9 cellular contexts compared by ENCODE assay signal in the genomic region with DNA sequence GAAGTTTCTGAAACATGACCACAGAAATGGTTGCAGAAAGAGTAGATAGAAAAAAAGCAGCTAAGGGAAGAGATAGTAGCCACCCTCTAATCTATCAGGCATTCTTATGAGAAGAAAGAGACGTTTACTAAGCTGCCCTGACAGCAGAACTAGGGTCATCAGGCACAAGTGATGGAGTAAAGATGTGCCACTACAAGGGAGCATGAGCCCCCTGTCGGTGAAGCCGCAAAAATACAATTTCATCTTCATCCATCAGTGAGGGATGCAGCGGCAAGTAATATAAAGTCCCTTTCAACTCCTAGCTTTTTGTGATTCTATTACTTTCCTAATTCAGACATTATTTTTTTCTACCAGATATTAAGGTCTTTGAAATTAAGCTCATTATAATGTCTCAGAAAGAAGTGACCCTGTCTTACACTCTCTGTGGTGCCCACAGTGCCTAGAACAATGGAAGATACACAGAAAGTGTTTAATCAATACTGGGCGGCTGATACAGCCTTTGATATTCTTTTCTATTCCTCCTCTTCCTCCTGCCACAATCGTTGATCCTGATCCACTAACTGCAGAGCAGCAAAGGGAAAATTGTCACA.
A peak's percentile ranks its signal among the peaks of the same experiment; 100 is the strongest.
DNase-seq lines count a peak whose midpoint lies in the region; ATAC-seq, FAIRE-seq and TF ChIP-seq lines count a peak whose summit lies in the region.
"Had no signal": no experiment of that assay in that cellular context is flagged by ENCODE, and none has a peak within 500 bp of the region (broad histone marks: within the 10 kb centered on the region; RNA-seq: fewer than 3 reads in every experiment).

No MANE protein-coding gene starts in this region.

- H3K4me1 ChIP-seq in HCT116 (ENCODE audit: control insufficient read depth in 1 of 2, insufficient read depth in 2 of 2, low read length in 2 of 2) (no peaks in the 10 kb centered on the region), liver (ENCODE audit: control insufficient read depth in 4 of 4, insufficient read depth in 4 of 4, low read length in 3 of 4) (no peaks in the 10 kb centered on the region)
- H3K4me1 ChIP-seq: parathyroid adenoma had no signal

- DNase-seq in D721Med (ENCODE audit: insufficient read length, low spot score) (no peak), HCT116 (ENCODE audit: low read depth, low spot score) (no peak), DMS79 treated with DMSO at 0.1 percent for 48 hours (lab: John Stamatoyannopoulos, UW) (no peak)

- 25% methylated on average over 6 of the region's 6 CpGs for WGBS in liver

- H3K36me3 ChIP-seq in HCT116 (ENCODE audit: control insufficient read depth in 1 of 2, insufficient read depth in 2 of 2, low read length in 2 of 2) (no peaks in the 10 kb centered on the region; a peak in 1 of 4 replicates), liver (ENCODE audit: control insufficient read depth in 4 of 4, insufficient read depth in 3 of 4, low read depth in 1 of 4, low read length in 3 of 4) (no peaks in the 10 kb centered on the region)

- no peak for TF ChIP-seq RAD21 in HCT116 (IDR thresholded peaks at IDR 0.05; ENCODE audit: low read depth)
- peak; percentile 48 to 65 for TF ChIP-seq RAD21 in liver (IDR thresholded peaks at IDR 0.05)

- no peaks in the 10 kb centered on the region for H3K79me2 ChIP-seq in HCT116 (ENCODE audit: insufficient read depth, low read length)
- H3K79me2 ChIP-seq: parathyroid adenoma had no signal

- no peak overlapping the region for H3K27ac ChIP-seq in HCT116 (ENCODE audit: low read depth, low read length)
- no peak overlapping the region for H3K27ac ChIP-seq in VCaP
- H3K27ac ChIP-seq in liver (ENCODE audit: low read depth in 1 of 2, low read length in 2 of 2), result no peak overlapping the region
- H3K27ac ChIP-seq: parathyroid adenoma had no signal

- H3K27me3 ChIP-seq in HCT116 (ENCODE audit: insufficient read depth, low read length) (no peaks in the 10 kb centered on the region), liver (ENCODE audit: control insufficient read depth in 4 of 4, insufficient read depth in 4 of 4, low read length in 3 of 4) (no peaks in the 10 kb centered on the region)

- H2AFZ ChIP-seq in HCT116 (ENCODE audit: low read depth, low read length, poor library complexity, severe bottlenecking), result no peak overlapping the region
- H2AFZ ChIP-seq: parathyroid adenoma had no signal

- H3K9me2 ChIP-seq in HCT116 (ENCODE audit: insufficient read depth), result no peaks in the 10 kb centered on the region

- TF ChIP-seq CTCF in D721Med (IDR thresholded peaks at IDR 0.05; ENCODE audit: insufficient read depth, missing control alignments) (peak; percentile 49), HCT116 (IDR thresholded peaks at IDR 0.05 in 2 of 3, conservative IDR thresholded peaks at IDR 0.05 in 1 of 3; ENCODE audit: borderline replicate concordance in 1 of 3, insufficient read depth in 1 of 3, low read depth in 2 of 3, low read length in 2 of 3) (peak in 2 of 3 experiments; percentile 7 to 15; a peak in 1 of 6 replicates), VCaP (conservative IDR thresholded peaks at IDR 0.05) (peak; percentile 60), liver (IDR thresholded peaks at IDR 0.05; ENCODE audit: low read depth, low read length, missing input control) (peak; percentile 21)

- no peak for TF ChIP-seq POLR2A in HCT116 (IDR thresholded peaks at IDR 0.05; ENCODE audit: borderline replicate concordance, extremely low read depth, insufficient read depth, insufficient read length)

- no peak overlapping the region for H3K4me3 ChIP-seq in HCT116 (replicated peaks in 1 of 2; ENCODE audit: low read depth in 1 of 2, low read length in 2 of 2)
- no peak overlapping the region for H3K4me3 ChIP-seq in liver (ENCODE audit: low read depth in 1 of 3, low read length in 3 of 3)

- CTCF ChIA-PET in HCT116 (lab: Charles Lee), result no interaction called here

- intact Hi-C loops in HCT116 (cut with micrococcal nuclease), result no loop called here

- no peak for FAIRE-seq in D721Med (lab: Jason Lieb, UNC)

- H3K9me3 ChIP-seq in HCT116 (ENCODE audit: control insufficient read depth in 1 of 2, insufficient read depth in 1 of 2, low read depth in 1 of 2, low read length in 2 of 2) (peaks cover 4 to 5% of the 10 kb centered on the region in 2 experiments; a peak in 2 of 4 replicates), liver (ENCODE audit: control insufficient read depth in 4 of 4, low read length in 3 of 4) (no peaks in the 10 kb centered on the region)

- H3K9ac ChIP-seq in HCT116 (ENCODE audit: low read length) (no peak overlapping the region), liver (ENCODE audit: low read depth in 1 of 2, low read length in 2 of 2) (no peak overlapping the region)
- H3K9ac ChIP-seq: parathyroid adenoma had no signal

- RAD21 ChIA-PET in HCT116 (lab: Charles Lee; ENCODE audit: low non-redundant PET in 1 of 2, low total read pairs in 2 of 2, uncharacterized antibody in 2 of 2, unreplicated experiment in 2 of 2), result no interaction called here

- H3K4me2 ChIP-seq in HCT116 (ENCODE audit: low read length), result no peak overlapping the region

- BruUV-seq in HCT116 (replicated peaks; lab: Mats Ljungman, UMichigan), result no TSS peak

- POLR2A ChIA-PET in HCT116 (lab: Charles Lee), result no interaction called here

- no peaks in the 10 kb centered on the region for H4K20me1 ChIP-seq in HCT116 (ENCODE audit: insufficient read depth)

- ATAC-seq in HCT116, result no peak
- no peak for ATAC-seq in HG03108 (IDR thresholded peaks at IDR 0.05; ENCODE audit: unreplicated experiment)
- ATAC-seq in GM18511 (IDR thresholded peaks at IDR 0.05; ENCODE audit: unreplicated experiment), result no peak
- no peak for ATAC-seq in HG02763 (IDR thresholded peaks at IDR 0.05; ENCODE audit: unreplicated experiment)

TF ChIP-seq in HCT116, 20 proteins besides CTCF, POLR2A, EP300 and RAD21 (continues in another document):
- TF ChIP-seq, protein P1, sequence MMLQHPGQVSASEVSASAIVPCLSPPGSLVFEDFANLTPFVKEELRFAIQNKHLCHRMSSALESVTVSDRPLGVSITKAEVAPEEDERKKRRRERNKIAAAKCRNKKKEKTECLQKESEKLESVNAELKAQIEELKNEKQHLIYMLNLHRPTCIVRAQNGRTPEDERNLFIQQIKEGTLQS (IDR thresholded peaks at IDR 0.05), result no peak
- TF ChIP-seq CBX3 (IDR thresholded peaks at IDR 0.05; ENCODE audit: low read depth), result no peak
- no peak for TF ChIP-seq SIN3A (IDR thresholded peaks at IDR 0.05; ENCODE audit: low read depth)
- no peak for TF ChIP-seq EGR1 (IDR thresholded peaks at IDR 0.05; ENCODE audit: low read depth)

TF ChIP-seq in liver, 16 proteins besides CTCF, POLR2A, EP300 and RAD21 (continues in another document):
- TF ChIP-seq RXRA (IDR thresholded peaks at IDR 0.05), result no peak
- no peak for TF ChIP-seq EGR1 (IDR thresholded peaks at IDR 0.05; ENCODE audit: low read depth in 2 of 2)
- no peak for TF ChIP-seq NR2F2 (IDR thresholded peaks at IDR 0.05)
- no peak for TF ChIP-seq TAF1 (conservative IDR thresholded peaks at IDR 0.05)
- TF ChIP-seq SP1 (IDR thresholded peaks at IDR 0.05), result no peak
- TF ChIP-seq HNF4A (conservative IDR thresholded peaks at IDR 0.05), result no peak
- TF ChIP-seq HNF4G (IDR thresholded peaks at IDR 0.05), result no peak
- TF ChIP-seq, protein P1 (IDR thresholded peaks at IDR 0.05), result no peak
- no peak for TF ChIP-seq FOXA1 (IDR thresholded peaks at IDR 0.05)
- TF ChIP-seq, protein P2, sequence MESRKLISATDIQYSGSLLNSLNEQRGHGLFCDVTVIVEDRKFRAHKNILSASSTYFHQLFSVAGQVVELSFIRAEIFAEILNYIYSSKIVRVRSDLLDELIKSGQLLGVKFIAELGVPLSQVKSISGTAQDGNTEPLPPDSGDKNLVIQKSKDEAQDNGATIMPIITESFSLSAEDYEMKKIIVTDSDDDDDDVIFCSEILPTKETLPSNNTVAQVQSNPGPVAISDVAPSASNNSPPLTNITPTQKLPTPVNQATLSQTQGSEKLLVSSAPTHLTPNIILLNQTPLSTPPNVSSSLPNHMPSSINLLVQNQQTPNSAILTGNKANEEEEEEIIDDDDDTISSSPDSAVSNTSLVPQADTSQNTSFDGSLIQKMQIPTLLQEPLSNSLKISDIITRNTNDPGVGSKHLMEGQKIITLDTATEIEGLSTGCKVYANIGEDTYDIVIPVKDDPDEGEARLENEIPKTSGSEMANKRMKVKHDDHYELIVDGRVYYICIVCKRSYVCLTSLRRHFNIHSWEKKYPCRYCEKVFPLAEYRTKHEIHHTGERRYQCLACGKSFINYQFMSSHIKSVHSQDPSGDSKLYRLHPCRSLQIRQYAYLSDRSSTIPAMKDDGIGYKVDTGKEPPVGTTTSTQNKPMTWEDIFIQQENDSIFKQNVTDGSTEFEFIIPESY (IDR thresholded peaks at IDR 0.05), result no peak
- TF ChIP-seq FOXA2 (IDR thresholded peaks at IDR 0.05), result no peak
- TF ChIP-seq GABPA (IDR thresholded peaks at IDR 0.05 in 1 of 2, conservative IDR thresholded peaks at IDR 0.05 in 1 of 2), result no peak
- TF ChIP-seq JUND (IDR thresholded peaks at IDR 0.05), result no peak
- no peak for TF ChIP-seq YY1 (IDR thresholded peaks at IDR 0.05)
- TF ChIP-seq, protein P3, sequence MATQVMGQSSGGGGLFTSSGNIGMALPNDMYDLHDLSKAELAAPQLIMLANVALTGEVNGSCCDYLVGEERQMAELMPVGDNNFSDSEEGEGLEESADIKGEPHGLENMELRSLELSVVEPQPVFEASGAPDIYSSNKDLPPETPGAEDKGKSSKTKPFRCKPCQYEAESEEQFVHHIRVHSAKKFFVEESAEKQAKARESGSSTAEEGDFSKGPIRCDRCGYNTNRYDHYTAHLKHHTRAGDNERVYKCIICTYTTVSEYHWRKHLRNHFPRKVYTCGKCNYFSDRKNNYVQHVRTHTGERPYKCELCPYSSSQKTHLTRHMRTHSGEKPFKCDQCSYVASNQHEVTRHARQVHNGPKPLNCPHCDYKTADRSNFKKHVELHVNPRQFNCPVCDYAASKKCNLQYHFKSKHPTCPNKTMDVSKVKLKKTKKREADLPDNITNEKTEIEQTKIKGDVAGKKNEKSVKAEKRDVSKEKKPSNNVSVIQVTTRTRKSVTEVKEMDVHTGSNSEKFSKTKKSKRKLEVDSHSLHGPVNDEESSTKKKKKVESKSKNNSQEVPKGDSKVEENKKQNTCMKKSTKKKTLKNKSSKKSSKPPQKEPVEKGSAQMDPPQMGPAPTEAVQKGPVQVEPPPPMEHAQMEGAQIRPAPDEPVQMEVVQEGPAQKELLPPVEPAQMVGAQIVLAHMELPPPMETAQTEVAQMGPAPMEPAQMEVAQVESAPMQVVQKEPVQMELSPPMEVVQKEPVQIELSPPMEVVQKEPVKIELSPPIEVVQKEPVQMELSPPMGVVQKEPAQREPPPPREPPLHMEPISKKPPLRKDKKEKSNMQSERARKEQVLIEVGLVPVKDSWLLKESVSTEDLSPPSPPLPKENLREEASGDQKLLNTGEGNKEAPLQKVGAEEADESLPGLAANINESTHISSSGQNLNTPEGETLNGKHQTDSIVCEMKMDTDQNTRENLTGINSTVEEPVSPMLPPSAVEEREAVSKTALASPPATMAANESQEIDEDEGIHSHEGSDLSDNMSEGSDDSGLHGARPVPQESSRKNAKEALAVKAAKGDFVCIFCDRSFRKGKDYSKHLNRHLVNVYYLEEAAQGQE (IDR thresholded peaks at IDR 0.05), result no peak
